ENCODE assay signal across 10 cellular contexts in genomic region chr6:137033828-137034227, GRCh38. TPM values are rescaled to one million over a fixed set of nuclear protein-coding genes. Genes with fewer than 3 reads are reported as not detected.
DNase-seq lines count a peak whose midpoint lies in the region; ATAC-seq and TF ChIP-seq lines count a peak whose summit lies in the region.
"Had no signal": no experiment of that assay in that cellular context is flagged by ENCODE, and none has a peak within 500 bp of the region (broad histone marks: within the 10 kb centered on the region; RNA-seq: fewer than 3 reads in every experiment).

No MANE protein-coding gene starts in this region.

- H3K27me3 ChIP-seq in esophagus squamous epithelium: peaks cover 0 to 5% (median 0%) of the 10 kb centered on the region in 4 donors

- H3K36me3 ChIP-seq in esophagus squamous epithelium: no peaks in the 10 kb centered on the region
- H3K36me3 ChIP-seq: neutrophil had no signal

- no peak overlapping the region for H3K27ac ChIP-seq in esophagus squamous epithelium
- H3K27ac ChIP-seq: neutrophil, VCaP had no signal

- peaks cover 12 to 24% of the 10 kb centered on the region in 2 donors for H3K4me1 Mint-ChIP-seq in natural killer cell treated with Interleukin-12 subunit alpha and Interleukin-12 subunit beta and Interleukin-15 and Interleukin-18, amount 100 ng/mL, for 72 hours (ENCODE audit: low read depth in 2 of 2)

- ATAC-seq in HG03460 (IDR thresholded peaks at IDR 0.05; ENCODE audit: unreplicated experiment): peak; percentile 99
- ATAC-seq in natural killer cell treated with Interleukin-12 subunit alpha and Interleukin-12 subunit beta and Interleukin-15 and Interleukin-18, amount 100 ng/mL, for 72 hours: peak; percentile 99 to 100

- no peaks in the 10 kb centered on the region for H3K9me3 Mint-ChIP-seq in natural killer cell treated with Interleukin-12 subunit alpha and Interleukin-12 subunit beta and Interleukin-15 and Interleukin-18, amount 100 ng/mL, for 72 hours

- no peak overlapping the region for H3K4me3 ChIP-seq in esophagus squamous epithelium

- H3K27me3 Mint-ChIP-seq in natural killer cell treated with Interleukin-12 subunit alpha and Interleukin-12 subunit beta and Interleukin-15 and Interleukin-18, amount 100 ng/mL, for 72 hours: peaks cover 53 to 78% of the 10 kb centered on the region in 2 donors

- WGBS in esophagus squamous epithelium, 2 donors: 66 to 78% methylated on average over 2 of the region's 2 CpGs

- peak overlapping the region; percentile 46 to 66 for H3K27ac Mint-ChIP-seq in natural killer cell treated with Interleukin-12 subunit alpha and Interleukin-12 subunit beta and Interleukin-15 and Interleukin-18, amount 100 ng/mL, for 72 hours

- no peaks in the 10 kb centered on the region for H3K9me3 ChIP-seq in esophagus squamous epithelium
- H3K9me3 ChIP-seq: neutrophil had no signal

- peak overlapping the region; percentile 58 for H3K4me3 Mint-ChIP-seq in natural killer cell treated with Interleukin-12 subunit alpha and Interleukin-12 subunit beta and Interleukin-15 and Interleukin-18, amount 100 ng/mL, for 72 hours

- H3K4me1 ChIP-seq in esophagus squamous epithelium: peaks cover 4 to 34% (median 11%) of the 10 kb centered on the region in 3 donors

- DNase-seq in activated gamma-delta T cell treated with Interleukin-2 at 50 U/mL for 16 hours (peak; percentile 51), activated gamma-delta T cell (lab: John Stamatoyannopoulos, UW) (no peak), esophagus squamous epithelium (lab: John Stamatoyannopoulos, UW) (no peak), kidney glomerular epithelial cell (lab: John Stamatoyannopoulos, UW) (no peak), OCI-M2 (lab: John Stamatoyannopoulos, UW; ENCODE audit: unreplicated experiment) (no peak)
- peak; percentile 34 for DNase-seq in activated CD4-positive, alpha-beta T cell treated with anti-CD3 and anti-CD28 coated beads, Interleukin-2, amount 50 U/mL, for 1 hour
- peak; percentile 84 for DNase-seq in natural killer cell treated with Interleukin-12 subunit alpha and Interleukin-12 subunit beta and Interleukin-15 and Interleukin-18, amount 100 ng/mL, for 72 hours (ENCODE audit: low spot score)

- no peak for TF ChIP-seq POLR2A in esophagus squamous epithelium (IDR thresholded peaks at IDR 0.05)

- H3K36me3 Mint-ChIP-seq in natural killer cell treated with Interleukin-12 subunit alpha and Interleukin-12 subunit beta and Interleukin-15 and Interleukin-18, amount 100 ng/mL, for 72 hours: peaks cover 5% of the 10 kb centered on the region

- intact Hi-C loops in esophagus squamous epithelium (cut with DNase I): no loop called here

- TF ChIP-seq CTCF in esophagus squamous epithelium (IDR thresholded peaks at IDR 0.05): no peak

RNA-seq across cellular contexts. Expression of gene IL20RA, which starts 10.9 kb away (rescaled TPM):
- not detected for total RNA-seq in natural killer cell treated with Interleukin-12 subunit alpha and Interleukin-12 subunit beta and Interleukin-15 and Interleukin-18, amount 100 ng/mL, for 72 hours
- total RNA-seq in esophagus squamous epithelium: 10 to 100 TPM; 11.1 to 20.7 (median 13.1) TPM

Comparison
In these comparisons a context has a peak if more than half of its experiments do, and no peak if none do; other contexts are left out.
1. DNase-seq: peak in activated gamma-delta T cell treated with Interleukin-2 at 50 U/mL for 16 hours (single experiment), activated CD4-positive, alpha-beta T cell treated with anti-CD3 and anti-CD28 coated beads, Interleukin-2, amount 50 U/mL, for 1 hour (single experiment) and natural killer cell treated with Interleukin-12 subunit alpha and Interleukin-12 subunit beta and Interleukin-15 and Interleukin-18, amount 100 ng/mL, for 72 hours (single experiment); none in activated gamma-delta T cell (single experiment), esophagus squamous epithelium (single experiment), kidney glomerular epithelial cell (single experiment) and OCI-M2 (single experiment).
2. RNA of gene IL20RA, which starts 10.9 kb away (total RNA-seq): 11.1 to 20.7 TPM in esophagus squamous epithelium; not detected in natural killer cell treated with Interleukin-12 subunit alpha and Interleukin-12 subunit beta and Interleukin-15 and Interleukin-18, amount 100 ng/mL, for 72 hours; every median in the first group is over 10 times any median in the second.